9 cellular contexts compared by ENCODE assay signal in the genomic region with DNA sequence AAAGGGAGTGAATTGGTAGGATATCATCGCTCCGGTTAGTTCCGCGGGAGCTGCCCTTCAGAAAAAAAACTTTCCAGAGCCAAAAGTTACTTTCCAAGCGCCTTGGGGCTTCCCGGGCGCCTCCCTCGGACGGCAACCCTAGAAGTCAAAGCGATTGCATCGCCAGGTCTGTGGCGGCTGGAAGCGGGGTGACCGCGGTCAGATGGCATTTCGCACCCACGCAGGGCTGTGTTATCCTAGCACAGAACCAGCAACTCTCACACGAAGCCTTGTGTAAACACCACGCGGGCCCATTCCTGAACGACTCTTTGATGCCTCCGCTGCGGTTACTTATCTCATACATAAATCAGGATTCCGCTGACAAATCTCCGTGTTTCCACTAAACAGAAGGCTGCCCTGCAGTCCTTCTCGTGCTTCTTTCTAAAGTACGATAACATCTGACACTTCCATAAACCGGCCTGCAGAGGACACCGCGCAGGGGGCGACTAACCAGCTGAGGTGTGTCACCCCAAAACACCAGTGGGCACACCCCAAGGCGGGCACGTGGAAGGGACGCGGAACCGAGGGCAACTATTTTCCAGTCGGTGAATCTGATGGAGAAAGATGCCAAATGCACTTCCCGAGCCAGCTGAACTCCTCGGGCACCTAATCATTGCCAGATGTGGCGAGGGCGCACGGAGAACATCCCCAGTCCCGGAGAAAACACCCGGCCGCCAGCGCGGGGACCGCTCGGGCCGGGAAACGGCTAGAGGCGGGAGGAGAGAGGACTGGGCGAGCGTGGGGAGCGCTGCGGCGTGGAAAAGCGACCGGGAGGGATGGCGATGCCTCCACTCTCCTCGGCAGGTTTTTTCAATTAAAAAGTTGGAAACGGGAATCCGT. TPM values are rescaled to one million over a fixed set of nuclear protein-coding genes. Genes with fewer than 3 reads are reported as not detected.
A peak's percentile ranks its signal among the peaks of the same experiment; 100 is the strongest.
DNase-seq lines count a peak whose midpoint lies in the region; ATAC-seq and TF ChIP-seq lines count a peak whose summit lies in the region.
"Had no signal": no experiment of that assay in that cellular context is flagged by ENCODE, and none has a peak within 500 bp of the region (broad histone marks: within the 10 kb centered on the region; RNA-seq: fewer than 3 reads in every experiment).

No MANE protein-coding gene starts in this region.

- TF ChIP-seq CTCF in SK-N-SH (IDR thresholded peaks at IDR 0.05) (peak; percentile 5; the same call in 1 of the 2 replicates), gastrocnemius medialis (IDR thresholded peaks at IDR 0.05 in 4 of 5, conservative IDR thresholded peaks at IDR 0.05 in 1 of 5) (no peak)

- H3K36me3 ChIP-seq in SK-N-SH (replicated peaks in 1 of 2; ENCODE audit: control insufficient read depth in 1 of 2, insufficient read depth in 2 of 2, low read length in 1 of 2) (no peaks in the 10 kb centered on the region), gastrocnemius medialis (no peaks in the 10 kb centered on the region)

- no peaks in the 10 kb centered on the region for H3K9me2 ChIP-seq in SK-N-SH

- peak overlapping the region; percentile 57 to 77 for H3K4me3 ChIP-seq in SK-N-SH (ENCODE audit: low read depth in 2 of 2, low read length in 1 of 2)
- peak overlapping the region; percentile 38 to 50 (median 42) for H3K4me3 ChIP-seq in gastrocnemius medialis

- DNase-seq in ELF-1 (ENCODE audit: low read depth, low spot score) (peak; percentile 87), SK-N-SH (peak; percentile 87), left cardiac atrium (no peak), gastrocnemius medialis (no peak), foreskin melanocyte (no peak)
- no peak for DNase-seq in activated naive CD4-positive, alpha-beta T cell (lab: John Stamatoyannopoulos, UW)
- DNase-seq: activated naive CD4-positive, alpha-beta T cell treated with anti-CD3 and anti-CD28 coated beads, Interleukin-2, amount 50 U/mL, for 16 hours had no signal

- H3K27ac ChIP-seq in SK-N-SH (ENCODE audit: low read depth in 2 of 2, low read length in 1 of 2) (0 out of 4 replicates have a peak overlapping the region, but pooled peaks of 1 of the 2 experiments have one; percentile 3), gastrocnemius medialis (peak overlapping the region in 1 of 4 donors; percentile 10)

- no peaks in the 10 kb centered on the region for H3K79me2 ChIP-seq in SK-N-SH (ENCODE audit: insufficient read depth)

- H2AFZ ChIP-seq in SK-N-SH (ENCODE audit: low read depth): peak overlapping the region; percentile 65; the same call in 1 of the 2 replicates

- intact Hi-C loops in left cardiac atrium (cut with DNase I): no loop called here
- intact Hi-C loops in gastrocnemius medialis (cut with DNase I; ENCODE audit: low total_unique reads): no loop called here

- POLR2A ChIA-PET in SK-N-SH (lab: Yijun Ruan, JAX): no interaction called here

- peak; percentile 32 to 66; a peak in 3 of 4 replicates for TF ChIP-seq EP300 in SK-N-SH (IDR thresholded peaks at IDR 0.05; ENCODE audit: borderline replicate concordance in 1 of 2, low read depth in 1 of 2, low read length in 1 of 2)

- WGBS in SK-N-SH (ENCODE audit: low lambda C conversion rate): under 1% methylated on average over 26 of the region's 63 CpGs

- CTCF ChIA-PET in SK-N-SH (lab: Yijun Ruan, JAX): interaction anchor here (0.9 to 1.4 kb wide), 5 partner anchors 11 to 116 kb away, joined by 3 to 5 read pairs (median 4); no protein-coding TSS in a partner anchor

- 0 out of 2 replicates have a peak, but pooled peaks cover 9% of the 10 kb centered on the region for H3K27me3 ChIP-seq in SK-N-SH (ENCODE audit: insufficient read depth)
- H3K27me3 ChIP-seq in gastrocnemius medialis: peaks cover 15 to 23% (median 18%) of the 10 kb centered on the region in 3 donors

- peaks cover 11% of the 10 kb centered on the region for H3F3A ChIP-seq in SK-N-SH (replicated peaks; ENCODE audit: insufficient read depth)

- in situ Hi-C loops in gastrocnemius medialis (cut with MboI; ENCODE audit: low sequenced_read_pairs in 4 of 4): loop anchor here in 2 of 4 donors (25.0 kb wide), 1 partner anchor 113 kb away; no protein-coding TSS in a partner anchor

- TF ChIP-seq POLR2A in gastrocnemius medialis (IDR thresholded peaks at IDR 0.05): no peak

- peak overlapping the region; percentile 98 for H3K4me2 ChIP-seq in SK-N-SH

- peaks cover under 1 to 17% of the 10 kb centered on the region in 2 experiments; a peak in 2 of 4 replicates for H3K4me1 ChIP-seq in SK-N-SH (ENCODE audit: control insufficient read depth in 1 of 2, insufficient read depth in 2 of 2, low read depth in 1 of 2, low read length in 1 of 2)
- H3K4me1 ChIP-seq in gastrocnemius medialis: no peaks in the 10 kb centered on the region

- TF ChIP-seq RAD21 in SK-N-SH (IDR thresholded peaks at IDR 0.05; ENCODE audit: low read length): peak; percentile 7; the same call in 1 of the 2 replicates

- no peaks in the 10 kb centered on the region for H4K20me1 ChIP-seq in SK-N-SH (ENCODE audit: insufficient read depth)

- H3K9me3 ChIP-seq in SK-N-SH (no peaks in the 10 kb centered on the region), gastrocnemius medialis (no peaks in the 10 kb centered on the region)

- H3K9ac ChIP-seq in SK-N-SH: peak overlapping the region; percentile 51; the same call in 1 of the 2 replicates

- ATAC-seq in left cardiac atrium (peak; percentile 21 to 39), gastrocnemius medialis (no peak), GM19463 (IDR thresholded peaks at IDR 0.05; ENCODE audit: unreplicated experiment) (no peak), GM18520 (IDR thresholded peaks at IDR 0.05; ENCODE audit: unreplicated experiment) (no peak)

TF ChIP-seq in SK-N-SH, 30 proteins besides CTCF, POLR2A, EP300 and RAD21 (continues in another document):
- TF ChIP-seq ELF1 (IDR thresholded peaks at IDR 0.05) (0 out of 2 replicates have a peak, but pooled peaks have one; percentile 22), MXI1 (IDR thresholded peaks at IDR 0.05; ENCODE audit: low read depth, low read length) (no peak), NRF1 (IDR thresholded peaks at IDR 0.05; ENCODE audit: low read depth, low read length) (no peak), JUND (IDR thresholded peaks at IDR 0.05) (peak; percentile 83), SIN3A (IDR thresholded peaks at IDR 0.05; ENCODE audit: borderline replicate concordance, low read depth, low read length) (0 out of 2 replicates have a peak, but pooled peaks have one; percentile 15), TCF12 (IDR thresholded peaks at IDR 0.05) (peak; percentile 98), FOXJ3 (CRISPR knock-in tag; IDR thresholded peaks at IDR 0.05) (peak; percentile 72), MEF2A (IDR thresholded peaks at IDR 0.05; ENCODE audit: borderline replicate concordance, low read depth) (peak; percentile 37; the same call in 1 of the 2 replicates), EZH2phosphoT487 (IDR thresholded peaks at IDR 0.05; ENCODE audit: borderline replicate concordance, low read depth) (peak; percentile 40; the same call in 1 of the 2 replicates), FOXM1 (IDR thresholded peaks at IDR 0.05; ENCODE audit: low read depth) (no peak), NFIC (IDR thresholded peaks at IDR 0.05; ENCODE audit: borderline replicate concordance) (peak; percentile 71), FOSL2 (IDR thresholded peaks at IDR 0.05; ENCODE audit: borderline replicate concordance, low read depth) (no peak; the same call in 1 of the 2 replicates)
- TF ChIP-seq, protein P1, sequence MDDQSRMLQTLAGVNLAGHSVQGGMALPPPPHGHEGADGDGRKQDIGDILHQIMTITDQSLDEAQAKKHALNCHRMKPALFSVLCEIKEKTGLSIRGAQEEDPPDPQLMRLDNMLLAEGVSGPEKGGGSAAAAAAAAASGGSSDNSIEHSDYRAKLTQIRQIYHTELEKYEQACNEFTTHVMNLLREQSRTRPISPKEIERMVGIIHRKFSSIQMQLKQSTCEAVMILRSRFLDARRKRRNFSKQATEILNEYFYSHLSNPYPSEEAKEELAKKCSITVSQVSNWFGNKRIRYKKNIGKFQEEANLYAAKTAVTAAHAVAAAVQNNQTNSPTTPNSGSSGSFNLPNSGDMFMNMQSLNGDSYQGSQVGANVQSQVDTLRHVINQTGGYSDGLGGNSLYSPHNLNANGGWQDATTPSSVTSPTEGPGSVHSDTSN (IDR thresholded peaks at IDR 0.05): peak; percentile 97
- TF ChIP-seq, protein P2, sequence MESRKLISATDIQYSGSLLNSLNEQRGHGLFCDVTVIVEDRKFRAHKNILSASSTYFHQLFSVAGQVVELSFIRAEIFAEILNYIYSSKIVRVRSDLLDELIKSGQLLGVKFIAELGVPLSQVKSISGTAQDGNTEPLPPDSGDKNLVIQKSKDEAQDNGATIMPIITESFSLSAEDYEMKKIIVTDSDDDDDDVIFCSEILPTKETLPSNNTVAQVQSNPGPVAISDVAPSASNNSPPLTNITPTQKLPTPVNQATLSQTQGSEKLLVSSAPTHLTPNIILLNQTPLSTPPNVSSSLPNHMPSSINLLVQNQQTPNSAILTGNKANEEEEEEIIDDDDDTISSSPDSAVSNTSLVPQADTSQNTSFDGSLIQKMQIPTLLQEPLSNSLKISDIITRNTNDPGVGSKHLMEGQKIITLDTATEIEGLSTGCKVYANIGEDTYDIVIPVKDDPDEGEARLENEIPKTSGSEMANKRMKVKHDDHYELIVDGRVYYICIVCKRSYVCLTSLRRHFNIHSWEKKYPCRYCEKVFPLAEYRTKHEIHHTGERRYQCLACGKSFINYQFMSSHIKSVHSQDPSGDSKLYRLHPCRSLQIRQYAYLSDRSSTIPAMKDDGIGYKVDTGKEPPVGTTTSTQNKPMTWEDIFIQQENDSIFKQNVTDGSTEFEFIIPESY (IDR thresholded peaks at IDR 0.05; ENCODE audit: borderline replicate concordance, low read depth): peak; percentile 79
- TF ChIP-seq, protein P3, sequence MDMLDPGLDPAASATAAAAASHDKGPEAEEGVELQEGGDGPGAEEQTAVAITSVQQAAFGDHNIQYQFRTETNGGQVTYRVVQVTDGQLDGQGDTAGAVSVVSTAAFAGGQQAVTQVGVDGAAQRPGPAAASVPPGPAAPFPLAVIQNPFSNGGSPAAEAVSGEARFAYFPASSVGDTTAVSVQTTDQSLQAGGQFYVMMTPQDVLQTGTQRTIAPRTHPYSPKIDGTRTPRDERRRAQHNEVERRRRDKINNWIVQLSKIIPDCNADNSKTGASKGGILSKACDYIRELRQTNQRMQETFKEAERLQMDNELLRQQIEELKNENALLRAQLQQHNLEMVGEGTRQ (IDR thresholded peaks at IDR 0.05; ENCODE audit: borderline replicate concordance, low read depth, low read length): no peak

RNA-seq across cellular contexts. Expression of a gene that starts 0.9 kb away (rescaled TPM):
- polyA plus RNA-seq in SK-N-SH (2012; rRNA removed): 28.1 and 41.2 TPM in 2 replicates
- polyA plus RNA-seq in SK-N-SH (2012; cell fraction: cytosol; rRNA removed): 39.8 and 50.1 TPM in 2 replicates
- polyA plus RNA-seq in SK-N-SH (2012; cell fraction: nucleus; rRNA removed): 17.8 and 20.5 TPM in 2 replicates
- total RNA-seq in left cardiac atrium (10 to 100 TPM; 14.2 to 25.1 TPM), gastrocnemius medialis (1 to 10 TPM in 3 of 4 donors, under 1 TPM in 1; 0.97 to 6.1 (median 5.1) TPM)

Comparison
In these comparisons a context has a peak if more than half of its experiments do, and no peak if none do; other contexts are left out.
1. DNase-seq: peak in ELF-1 (single experiment) and SK-N-SH (single experiment); none in left cardiac atrium (single experiment), gastrocnemius medialis (0 of 2), foreskin melanocyte (single experiment) and activated naive CD4-positive, alpha-beta T cell (0 of 4).
2. ATAC-seq: peak in left cardiac atrium (2 of 2); none in gastrocnemius medialis (0 of 2), GM19463 (single experiment) and GM18520 (single experiment).